ENCODE assay signal across 8 cellular contexts in the genomic region with DNA sequence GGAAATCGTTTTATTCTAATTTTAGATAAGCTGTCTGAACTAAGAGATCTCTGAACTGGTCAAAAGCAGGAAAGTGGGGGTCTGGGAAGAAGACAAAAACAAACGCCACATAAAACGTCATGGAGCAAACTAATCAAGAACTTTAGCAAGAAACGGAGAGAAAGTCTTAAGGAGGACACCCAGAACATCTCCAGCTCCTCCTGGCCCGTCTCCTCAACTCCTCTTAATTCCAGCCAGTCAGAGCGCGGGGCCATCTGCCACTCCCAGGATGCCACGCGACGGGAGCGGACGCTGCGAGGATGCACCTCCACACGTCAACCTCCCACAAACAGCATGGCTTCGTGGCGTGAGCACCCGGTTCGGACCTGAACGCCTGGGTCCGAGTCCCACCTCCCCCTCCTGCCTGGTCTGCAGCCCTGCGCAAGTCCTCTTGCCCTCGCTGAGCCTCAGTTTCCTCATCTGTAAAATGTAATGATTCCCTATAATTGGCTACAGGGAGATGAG. TPM values are rescaled to one million over a fixed set of nuclear protein-coding genes. Genes with fewer than 3 reads are reported as not detected.
DNase-seq lines count a peak whose midpoint lies in the region; ATAC-seq and TF ChIP-seq lines count a peak whose summit lies in the region.

No MANE protein-coding gene starts in this region.

- H3K27ac Mint-ChIP-seq in natural killer cell treated with Interleukin-12 subunit alpha and Interleukin-12 subunit beta and Interleukin-15 and Interleukin-18, amount 100 ng/mL, for 72 hours = peak overlapping the region; percentile 86 to 89
- peak overlapping the region; percentile 97 to 99 for H3K27ac Mint-ChIP-seq in stimulated activated naive CD8-positive, alpha-beta T cell treated with anti-CD3 and anti-CD28 coated beads, Interleukin-15, amount 100 ng/mL, for 72 hours

- peak overlapping the region; percentile 89 for H3K27ac ChIP-seq in BLaER1

- H3K9me3 ChIP-seq in BLaER1 = no peaks in the 10 kb centered on the region

- peak overlapping the region; percentile 91 for H3K4me2 ChIP-seq in BLaER1

- H3K4me1 Mint-ChIP-seq in natural killer cell treated with Interleukin-12 subunit alpha and Interleukin-12 subunit beta and Interleukin-15 and Interleukin-18, amount 100 ng/mL, for 72 hours (ENCODE audit: low read depth in 2 of 2) = peaks cover 23 to 55% of the 10 kb centered on the region in 2 donors
- H3K4me1 Mint-ChIP-seq in stimulated activated naive CD8-positive, alpha-beta T cell treated with anti-CD3 and anti-CD28 coated beads, Interleukin-15, amount 100 ng/mL, for 72 hours = peaks cover 38% of the 10 kb centered on the region

- H3K36me3 Mint-ChIP-seq in natural killer cell treated with Interleukin-12 subunit alpha and Interleukin-12 subunit beta and Interleukin-15 and Interleukin-18, amount 100 ng/mL, for 72 hours = no peaks in the 10 kb centered on the region

- H3K36me3 ChIP-seq in BLaER1 = peaks cover 24% of the 10 kb centered on the region

- peaks cover 52% of the 10 kb centered on the region for H3K4me1 ChIP-seq in BLaER1

- H3K27me3 Mint-ChIP-seq in natural killer cell treated with Interleukin-12 subunit alpha and Interleukin-12 subunit beta and Interleukin-15 and Interleukin-18, amount 100 ng/mL, for 72 hours = peaks cover 18 to 27% of the 10 kb centered on the region in 2 donors
- peaks cover 28% of the 10 kb centered on the region for H3K27me3 Mint-ChIP-seq in stimulated activated naive CD8-positive, alpha-beta T cell treated with anti-CD3 and anti-CD28 coated beads, Interleukin-15, amount 100 ng/mL, for 72 hours

- peak overlapping the region; percentile 85 for H3K4me3 ChIP-seq in BLaER1
- H3K4me3 ChIP-seq in fibroblast of the aortic adventitia (ENCODE audit: low read depth, low read length) = peak overlapping the region; percentile 99

- no peaks in the 10 kb centered on the region for H3K9me3 Mint-ChIP-seq in natural killer cell treated with Interleukin-12 subunit alpha and Interleukin-12 subunit beta and Interleukin-15 and Interleukin-18, amount 100 ng/mL, for 72 hours
- no peaks in the 10 kb centered on the region for H3K9me3 Mint-ChIP-seq in stimulated activated naive CD8-positive, alpha-beta T cell treated with anti-CD3 and anti-CD28 coated beads, Interleukin-15, amount 100 ng/mL, for 72 hours

- peak; percentile 17 for ATAC-seq in GM19467 (IDR thresholded peaks at IDR 0.05; ENCODE audit: unreplicated experiment)
- ATAC-seq in natural killer cell treated with Interleukin-12 subunit alpha and Interleukin-12 subunit beta and Interleukin-15 and Interleukin-18, amount 100 ng/mL, for 72 hours = peak; percentile 36 to 53
- peak; percentile 56 for ATAC-seq in stimulated activated naive CD8-positive, alpha-beta T cell treated with anti-CD3 and anti-CD28 coated beads, Interleukin-15, amount 100 ng/mL, for 72 hours

- DNase-seq in LHCN-M2 (ENCODE audit: low read depth) = peak; percentile 80
- peak; percentile 37 to 78 for DNase-seq in SHP77 (lab: John Stamatoyannopoulos, UW)
- peak; percentile 56 for DNase-seq in activated effector memory CD4-positive, alpha-beta T cell treated with Interleukin-2 at 50 U/mL for 16 hours
- peak; percentile 65 for DNase-seq in fibroblast of the aortic adventitia (ENCODE audit: low read depth)
- DNase-seq in natural killer cell treated with Interleukin-12 subunit alpha and Interleukin-12 subunit beta and Interleukin-15 and Interleukin-18, amount 100 ng/mL, for 72 hours (ENCODE audit: low spot score) = peak; percentile 84
- peak; percentile 68 to 83 for DNase-seq in stimulated activated naive CD8-positive, alpha-beta T cell treated with anti-CD3 and anti-CD28 coated beads, Interleukin-15, amount 100 ng/mL, for 72 hours

- peak overlapping the region; percentile 98 for H3K4me3 Mint-ChIP-seq in natural killer cell treated with Interleukin-12 subunit alpha and Interleukin-12 subunit beta and Interleukin-15 and Interleukin-18, amount 100 ng/mL, for 72 hours
- H3K4me3 Mint-ChIP-seq in stimulated activated naive CD8-positive, alpha-beta T cell treated with anti-CD3 and anti-CD28 coated beads, Interleukin-15, amount 100 ng/mL, for 72 hours = peak overlapping the region; percentile 93 to 96

- H3K9ac ChIP-seq in BLaER1 = peak overlapping the region; percentile 87

- H3K27me3 ChIP-seq in BLaER1 = peaks cover 37% of the 10 kb centered on the region

- H4K20me1 ChIP-seq in BLaER1 = peaks cover 77% of the 10 kb centered on the region

- TF ChIP-seq CTCF in fibroblast of the aortic adventitia (IDR thresholded peaks at IDR 0.05; ENCODE audit: insufficient read depth, low read length) = no peak

RNA-seq across cellular contexts. Expression of gene MMS19, which starts 0.6 kb away (rescaled TPM):
- total RNA-seq in LHCN-M2 (2014; rRNA removed) = 95.3 and 112 TPM in 2 replicates
- 65.9 TPM for polyA plus RNA-seq in LHCN-M2 (2012)
- 50.9 and 81.1 TPM in 2 replicates for total RNA-seq in fibroblast of the aortic adventitia (ENCODE audit: low replicate concordance)
- 10 to 100 TPM; 66.3 to 95.6 TPM for total RNA-seq in natural killer cell treated with Interleukin-12 subunit alpha and Interleukin-12 subunit beta and Interleukin-15 and Interleukin-18, amount 100 ng/mL, for 72 hours

RNA-seq across cellular contexts. Expression of gene UBTD1, which starts 1.1 kb away (rescaled TPM):
- total RNA-seq in LHCN-M2 (2014; rRNA removed) (36.5 and 39.3 TPM in 2 replicates), fibroblast of the aortic adventitia (ENCODE audit: low replicate concordance) (22.1 and 35.2 TPM in 2 replicates)
- polyA plus RNA-seq in LHCN-M2 (2012) = 28.1 TPM
- 1 to 10 TPM; 3.3 to 5.6 TPM for total RNA-seq in natural killer cell treated with Interleukin-12 subunit alpha and Interleukin-12 subunit beta and Interleukin-15 and Interleukin-18, amount 100 ng/mL, for 72 hours

RNA-seq across cellular contexts. Expression of gene ZDHHC16, which starts 51.6 kb away (rescaled TPM):
- 77.3 and 86.1 TPM in 2 replicates for total RNA-seq in LHCN-M2 (2014; rRNA removed)
- polyA plus RNA-seq in LHCN-M2 (2012) = 59.4 TPM
- 24.9 and 45.5 TPM in 2 replicates for total RNA-seq in fibroblast of the aortic adventitia (ENCODE audit: low replicate concordance)
- total RNA-seq in natural killer cell treated with Interleukin-12 subunit alpha and Interleukin-12 subunit beta and Interleukin-15 and Interleukin-18, amount 100 ng/mL, for 72 hours = 10 to 100 TPM; 43.6 to 61.2 TPM

RNA-seq across cellular contexts. Expression of gene EXOSC1, which starts 51.8 kb away (rescaled TPM):
- 34.4 and 38.3 TPM in 2 replicates for total RNA-seq in LHCN-M2 (2014; rRNA removed)
- 42.0 TPM for polyA plus RNA-seq in LHCN-M2 (2012)
- 29.8 and 50.3 TPM in 2 replicates for total RNA-seq in fibroblast of the aortic adventitia (ENCODE audit: low replicate concordance)
- total RNA-seq in natural killer cell treated with Interleukin-12 subunit alpha and Interleukin-12 subunit beta and Interleukin-15 and Interleukin-18, amount 100 ng/mL, for 72 hours = 10 to 100 TPM; 51.0 to 64.5 TPM

Comparison
In these comparisons a context has a peak if more than half of its experiments do, and no peak if none do; other contexts are left out.
1. Peak in every context shown above with its lines: DNase-seq, ATAC-seq, H3K4me3 ChIP-seq and H3K27ac ChIP-seq.